Comparison of ENCODE assay signal across 11 cellular contexts in genomic region chr17:66737524-66737923, GRCh38.
DNase-seq lines count a peak whose midpoint lies in the region; ATAC-seq, FAIRE-seq and TF ChIP-seq lines count a peak whose summit lies in the region.
"Had no signal": no experiment of that assay in that cellular context is flagged by ENCODE, and none has a peak within 500 bp of the region (broad histone marks: within the 10 kb centered on the region; RNA-seq: fewer than 3 reads in every experiment).

No MANE protein-coding gene starts in this region.

- ATAC-seq in IMR-90 (ENCODE audit: low read depth) = 0 out of 2 replicates have a peak, but pooled peaks have one; percentile 17
- ATAC-seq in HG03095 (IDR thresholded peaks at IDR 0.05; ENCODE audit: unreplicated experiment) = no peak

- H4K5ac ChIP-seq in IMR-90 (ENCODE audit: low read depth, low read length) = no peak overlapping the region

- POLR2A ChIA-PET in IMR-90 (lab: Charles Lee; ENCODE audit: unreplicated experiment) = no interaction called here

- H3K4me3 ChIP-seq in IMR-90 (ENCODE audit: insufficient read depth, low read depth, low read length) (no peak overlapping the region), smooth muscle cell (no peak overlapping the region)

- no peaks in the 10 kb centered on the region for H3K9me3 ChIP-seq in IMR-90 (ENCODE audit: control insufficient read depth, insufficient read depth, low read length)
- no peaks in the 10 kb centered on the region for H3K9me3 ChIP-seq in smooth muscle cell (replicated peaks; ENCODE audit: low read depth)

- no peak overlapping the region for H4K91ac ChIP-seq in IMR-90 (ENCODE audit: insufficient read depth, low read depth, low read length)

- CTCF ChIA-PET in IMR-90 (lab: Yijun Ruan, JAX) = interaction anchor here (1.1 to 1.3 kb wide), 2 partner anchors 9 to 10 kb away, joined by 3 to 8 read pairs; no protein-coding TSS in a partner anchor

- H3K23ac ChIP-seq in IMR-90 (ENCODE audit: low read depth, low read length) = no peak overlapping the region

- peaks cover 46% of the 10 kb centered on the region for H3K36me3 ChIP-seq in IMR-90 (ENCODE audit: control insufficient read depth, insufficient read depth, low read length)
- no peaks in the 10 kb centered on the region for H3K36me3 ChIP-seq in smooth muscle cell (ENCODE audit: low read depth)

- H3K9me1 ChIP-seq in IMR-90 (ENCODE audit: insufficient read depth, low read length) = no peaks in the 10 kb centered on the region

- H4K20me1 ChIP-seq in IMR-90 (ENCODE audit: insufficient read depth, low read length) (peaks cover 2% of the 10 kb centered on the region; the same call in 1 of the 2 replicates), smooth muscle cell (ENCODE audit: low read depth) (no peaks in the 10 kb centered on the region)

- H3K27me3 ChIP-seq in IMR-90 (ENCODE audit: control insufficient read depth, insufficient read depth, low read length) (no peaks in the 10 kb centered on the region), smooth muscle cell (ENCODE audit: low read depth) (no peaks in the 10 kb centered on the region)

- FAIRE-seq in GM19239 (lab: Jason Lieb, UNC) = no peak

- no peak overlapping the region for H3K27ac ChIP-seq in IMR-90 (ENCODE audit: insufficient read depth, low read length)
- H3K27ac ChIP-seq in smooth muscle cell (ENCODE audit: low read depth) = no peak overlapping the region

- no peak overlapping the region for H3K9ac ChIP-seq in IMR-90 (ENCODE audit: low read depth, low read length)
- H3K9ac ChIP-seq in smooth muscle cell (ENCODE audit: low read depth) = no peak overlapping the region

- no peak for TF ChIP-seq POLR2A in IMR-90 (IDR thresholded peaks at IDR 0.05; ENCODE audit: low read depth, low read length)

- no peak overlapping the region for H2AK9ac ChIP-seq in IMR-90 (replicated peaks; ENCODE audit: low read depth, low read length, poor library complexity)

- no peak overlapping the region for H4K8ac ChIP-seq in IMR-90 (ENCODE audit: low read depth in 2 of 2, low read length in 2 of 2)

- H2BK5ac ChIP-seq in IMR-90 (ENCODE audit: low read depth, low read length, poor library complexity, severe bottlenecking) = no peak overlapping the region

- H3K56ac ChIP-seq in IMR-90 (ENCODE audit: extremely low read depth, insufficient read depth, low read length) = no peak overlapping the region

- H3F3A ChIP-seq in smooth muscle cell (ENCODE audit: low read depth) = no peaks in the 10 kb centered on the region

- WGBS in IMR-90 (ENCODE audit: extremely low coverage in 2 of 2, insufficient read length in 1 of 2), 2 experiments = 44% methylated on average over 6 of the region's 12 CpGs; no CpG with 5 or more reads in 1 of the 2 experiments
- WGBS in smooth muscle cell (ENCODE audit: low lambda C conversion rate) = 32% methylated on average over 12 of the region's 12 CpGs

- H2BK20ac ChIP-seq in IMR-90 (ENCODE audit: low read depth, low read length) = no peak overlapping the region

- H3K14ac ChIP-seq in IMR-90 (replicated peaks; ENCODE audit: low read depth, low read length) = no peak overlapping the region

- H3K4me1 ChIP-seq in IMR-90 (ENCODE audit: control insufficient read depth, insufficient read depth, low read length) = no peaks in the 10 kb centered on the region
- H3K4me1 ChIP-seq in smooth muscle cell (ENCODE audit: low read depth) = no peaks in the 10 kb centered on the region

- in situ Hi-C loops in IMR-90 (cut with MboI; ENCODE audit: low sequenced_read_pairs) = no loop called here

- no peaks in the 10 kb centered on the region for H3K79me2 ChIP-seq in smooth muscle cell (ENCODE audit: low read depth)

- TF ChIP-seq CTCF in IMR-90 (conservative IDR thresholded peaks at IDR 0.05; ENCODE audit: low read depth, low read length) = no peak
- peak; percentile 13 for TF ChIP-seq CTCF in smooth muscle cell (IDR thresholded peaks at IDR 0.05; ENCODE audit: borderline replicate concordance, insufficient read depth, poor library complexity, severe bottlenecking)

- no peak overlapping the region for H3K18ac ChIP-seq in IMR-90 (ENCODE audit: low read depth, low read length)

- H3K4me2 ChIP-seq in IMR-90 (ENCODE audit: low read depth, low read length) (no peak overlapping the region), smooth muscle cell (no peak overlapping the region)

- H2BK15ac ChIP-seq in IMR-90 (ENCODE audit: low read depth, low read length) = no peak overlapping the region

- no peak for TF ChIP-seq RAD21 in IMR-90 (IDR thresholded peaks at IDR 0.05; ENCODE audit: low read length)

- H3K79me1 ChIP-seq in IMR-90 (ENCODE audit: low read depth in 1 of 2, low read length in 2 of 2) = peaks cover 0 to under 1% of the 10 kb centered on the region in 2 experiments; a peak in 1 of 4 replicates

- BruUV-seq in IMR-90 (replicated peaks; lab: Mats Ljungman, UMichigan) = no TSS peak

- H2AFZ ChIP-seq in IMR-90 (replicated peaks; ENCODE audit: low read length, poor library complexity) (no peak overlapping the region), smooth muscle cell (ENCODE audit: low read depth) (no peak overlapping the region)

- intact Hi-C loops in IMR-90 (cut with micrococcal nuclease) = no loop called here

- H3K4ac ChIP-seq in IMR-90 (ENCODE audit: low read depth, low read length) = no peak overlapping the region

- DNase-seq in IMR-90 (peak; percentile 49), ecto neural progenitor cell (ENCODE audit: low spot score) (peak; percentile 78), iris pigment epithelial cell (ENCODE audit: low read depth) (peak; percentile 72), smooth muscle cell (lab: John Stamatoyannopoulos, UW; ENCODE audit: unreplicated experiment) (no peak), GM19239 (ENCODE audit: insufficient read length, low spot score) (no peak), ureter (ENCODE audit: low spot score) (no peak), NCI-H187 treated with DMSO at 0.1 percent for 48 hours (lab: John Stamatoyannopoulos, UW) (no peak)
- DNase-seq: activated T-cell treated with anti-CD3 and anti-CD28 coated beads for 4 hours, cortex of kidney, HCEC 1CT had no signal

- dilution Hi-C loops in IMR-90 (cut with HindIII; ENCODE audit: low sequenced_read_pairs, unreplicated experiment) = no loop called here

- no peak overlapping the region for H2AK5ac ChIP-seq in IMR-90 (ENCODE audit: low read depth, low read length)

- no peak overlapping the region for H2BK120ac ChIP-seq in IMR-90 (ENCODE audit: low read depth, low read length)

TF ChIP-seq in IMR-90, 13 proteins besides CTCF, POLR2A, EP300 and RAD21:
- no peak for TF ChIP-seq MXI1 (IDR thresholded peaks at IDR 0.05; ENCODE audit: borderline replicate concordance, low read depth, low read length)
TF ChIP-seq in IMR-90: peak in this region for 0.

Comparison
In these comparisons a context has a peak if more than half of its experiments do, and no peak if none do; other contexts are left out.
1. DNase-seq: peak in IMR-90 (single experiment), ecto neural progenitor cell (single experiment) and iris pigment epithelial cell (single experiment); none in smooth muscle cell (single experiment), GM19239 (single experiment), ureter (single experiment) and NCI-H187 treated with DMSO at 0.1 percent for 48 hours (single experiment).